ENCODE assay signal across 9 cellular contexts in genomic region chr1:222624214-222624613, GRCh38.
"Had no signal": no experiment of that assay in that cellular context is flagged by ENCODE, and none has a peak within 500 bp of the region (broad histone marks: within the 10 kb centered on the region; RNA-seq: fewer than 3 reads in every experiment).

No MANE protein-coding gene starts in this region.

- H3K9ac ChIP-seq: GM23248 had no signal

- H3K4me3 ChIP-seq: GM23248, HAP-1 had no signal

- H3K4me3 Mint-ChIP-seq: HFFc6 had no signal

- H3K9me3 Mint-ChIP-seq: HFFc6 had no signal

- FAIRE-seq: HTR-8/SVneo had no signal

- H3K27ac Mint-ChIP-seq: HFFc6 had no signal

- ATAC-seq: HCT116 had no signal

- H3K9me3 ChIP-seq: HAP-1 had no signal

- H3K27ac ChIP-seq: GM23248 had no signal

- H2AFZ ChIP-seq: GM23248 had no signal

- DNase-seq: GM23248, GOT3, H7, HFFc6, IMR-90, KBM-7 had no signal
